In genomic region chr1:113041569-113042335, GRCh38 we compare ENCODE assay signal across 10 cellular contexts. TPM values are rescaled to one million over a fixed set of nuclear protein-coding genes. Genes with fewer than 3 reads are reported as not detected.
DNase-seq lines count a peak whose midpoint lies in the region; ATAC-seq and TF ChIP-seq lines count a peak whose summit lies in the region.
"Had no signal": no experiment of that assay in that cellular context is flagged by ENCODE, and none has a peak within 500 bp of the region (broad histone marks: within the 10 kb centered on the region; RNA-seq: fewer than 3 reads in every experiment).

No MANE protein-coding gene starts in this region.

- no peaks in the 10 kb centered on the region for H3K9me3 ChIP-seq in HUES6 (ENCODE audit: control insufficient read depth, insufficient read depth, low read depth, low read length)

- H3K27ac ChIP-seq in HUES6 (ENCODE audit: low read depth, low read length) (peak overlapping the region; percentile 80), coronary artery (no peak overlapping the region)

- H3K27me3 Mint-ChIP-seq in natural killer cell treated with Interleukin-12 subunit alpha and Interleukin-12 subunit beta and Interleukin-15 and Interleukin-18, amount 100 ng/mL, for 72 hours: no peaks in the 10 kb centered on the region
- H3K27me3 Mint-ChIP-seq: activated naive CD8-positive, alpha-beta T cell had no signal

- H3K36me3 Mint-ChIP-seq in natural killer cell treated with Interleukin-12 subunit alpha and Interleukin-12 subunit beta and Interleukin-15 and Interleukin-18, amount 100 ng/mL, for 72 hours: no peaks in the 10 kb centered on the region
- H3K36me3 Mint-ChIP-seq: activated naive CD8-positive, alpha-beta T cell had no signal

- peak overlapping the region; percentile 71 for H3K4me3 Mint-ChIP-seq in natural killer cell treated with Interleukin-12 subunit alpha and Interleukin-12 subunit beta and Interleukin-15 and Interleukin-18, amount 100 ng/mL, for 72 hours
- H3K4me3 Mint-ChIP-seq: activated naive CD8-positive, alpha-beta T cell had no signal

- no peaks in the 10 kb centered on the region for H3K9me3 Mint-ChIP-seq in natural killer cell treated with Interleukin-12 subunit alpha and Interleukin-12 subunit beta and Interleukin-15 and Interleukin-18, amount 100 ng/mL, for 72 hours

- H3K27ac Mint-ChIP-seq in natural killer cell treated with Interleukin-12 subunit alpha and Interleukin-12 subunit beta and Interleukin-15 and Interleukin-18, amount 100 ng/mL, for 72 hours: peak overlapping the region; percentile 64
- H3K27ac Mint-ChIP-seq: activated naive CD8-positive, alpha-beta T cell had no signal

- peak; percentile 84 for DNase-seq in ELF-1 (ENCODE audit: low read depth, low spot score)
- DNase-seq in coronary artery (ENCODE audit: low spot score): peak; percentile 5
- DNase-seq in natural killer cell treated with Interleukin-12 subunit alpha and Interleukin-12 subunit beta and Interleukin-15 and Interleukin-18, amount 100 ng/mL, for 72 hours (ENCODE audit: low spot score): no peak
- no peak for DNase-seq in GM19240 (ENCODE audit: insufficient read length, low spot score)
- no peak for DNase-seq in GM10248 (ENCODE audit: extremely low spot score)
- DNase-seq in cerebellar nuclear complex (lab: John Stamatoyannopoulos, UW): no peak
- DNase-seq in activated naive CD4-positive, alpha-beta T cell treated with Interleukin-2 at 50 U/mL for 16 hours: no peak
- DNase-seq: DND-41 had no signal

- H3K4me1 ChIP-seq in HUES6 (ENCODE audit: control insufficient read depth, insufficient read depth, low read length): peaks cover 57% of the 10 kb centered on the region

- H3K36me3 ChIP-seq in HUES6 (ENCODE audit: control insufficient read depth, insufficient read depth, low read length): no peaks in the 10 kb centered on the region

- H3K9ac ChIP-seq in HUES6 (ENCODE audit: low read length): peak overlapping the region; percentile 82

- H3K4me3 ChIP-seq in HUES6 (ENCODE audit: low read depth, low read length): peak overlapping the region; percentile 27
- H3K4me3 ChIP-seq in coronary artery: no peak overlapping the region

- peak; percentile 48 to 78 for ATAC-seq in natural killer cell treated with Interleukin-12 subunit alpha and Interleukin-12 subunit beta and Interleukin-15 and Interleukin-18, amount 100 ng/mL, for 72 hours

- TF ChIP-seq CTCF in coronary artery (IDR thresholded peaks at IDR 0.05) (no peak), GM10248 (IDR thresholded peaks at IDR 0.05; ENCODE audit: control extremely low read depth, extremely low read depth, low read depth, missing control alignments) (no peak)

- CTCF ChIA-PET in GM10248 (lab: Yijun Ruan, JAX): interaction anchor here (0.5 to 6.4 kb wide), 43 partner anchors 9 to 658 kb away, joined by 3 to 119 read pairs (median 4); partner anchors contain the start of genes LRIG2, PPM1J and SLC16A1

- peaks cover 38 to 52% of the 10 kb centered on the region in 2 donors for H3K4me1 Mint-ChIP-seq in natural killer cell treated with Interleukin-12 subunit alpha and Interleukin-12 subunit beta and Interleukin-15 and Interleukin-18, amount 100 ng/mL, for 72 hours (ENCODE audit: low read depth in 2 of 2)

- H3K27me3 ChIP-seq in HUES6 (ENCODE audit: control insufficient read depth, insufficient read depth, low read length): no peaks in the 10 kb centered on the region

- POLR2A ChIA-PET in GM10248 (lab: Yijun Ruan, JAX): interaction anchor here (0.6 to 1.3 kb wide), 4 partner anchors 31 to 86 kb away, joined by 3 to 4 read pairs (median 3); partner anchors contain the start of genes LRIG2 and SLC16A1

RNA-seq across cellular contexts. Expression of gene LRIG2, which starts 31.2 kb away (rescaled TPM):
- 10 to 100 TPM; 13.0 to 20.8 TPM for total RNA-seq in natural killer cell treated with Interleukin-12 subunit alpha and Interleukin-12 subunit beta and Interleukin-15 and Interleukin-18, amount 100 ng/mL, for 72 hours

Comparison
In these comparisons a context has a peak if more than half of its experiments do, and no peak if none do; other contexts are left out.
1. DNase-seq: peak in ELF-1 (single experiment) and coronary artery (single experiment); none in natural killer cell treated with Interleukin-12 subunit alpha and Interleukin-12 subunit beta and Interleukin-15 and Interleukin-18, amount 100 ng/mL, for 72 hours (single experiment), GM19240 (single experiment), GM10248 (single experiment), cerebellar nuclear complex (0 of 2) and activated naive CD4-positive, alpha-beta T cell treated with Interleukin-2 at 50 U/mL for 16 hours (single experiment).